ENCODE assay signal across 24 cellular contexts in the genomic region with DNA sequence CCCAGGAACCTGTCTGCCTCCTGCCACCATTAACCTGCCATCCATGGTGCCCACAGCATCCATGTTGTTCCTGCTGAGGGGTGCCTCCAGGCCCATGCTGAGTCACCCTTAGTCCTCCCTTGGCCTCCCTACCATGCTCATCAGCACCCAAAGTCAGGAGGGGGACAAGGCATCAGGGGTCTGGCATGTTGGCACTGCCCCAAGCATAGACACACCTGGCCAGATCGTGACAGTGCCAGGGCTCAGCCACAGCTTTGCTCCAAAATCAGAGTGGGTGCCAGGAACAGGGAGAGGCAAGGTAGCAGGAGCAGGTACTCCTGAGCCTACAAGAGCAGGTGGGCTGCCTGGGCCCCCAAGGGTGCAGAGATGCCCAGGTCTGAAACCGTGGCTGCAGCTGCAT.
"Had no signal": no experiment of that assay in that cellular context is flagged by ENCODE, and none has a peak within 500 bp of the region (broad histone marks: within the 10 kb centered on the region; RNA-seq: fewer than 3 reads in every experiment).

No MANE protein-coding gene starts in this region.

- H3K36me3 ChIP-seq: ascending aorta, breast epithelium, cardiac muscle cell, colonic mucosa, WERI-Rb-1 had no signal

- H3K4me3 ChIP-seq: ascending aorta, breast epithelium, cardiac muscle cell, colonic mucosa had no signal

- H3K9me3 ChIP-seq: ascending aorta, breast epithelium, colonic mucosa had no signal

- H3K27ac ChIP-seq: ascending aorta, breast epithelium, cardiac muscle cell, colonic mucosa, epithelial cell of prostate, WERI-Rb-1 had no signal

- ATAC-seq: activated CD4-positive, CD25-positive, alpha-beta regulatory T cell treated with anti-CD3 and anti-CD28 coated beads, Interleukin-2, amount 50 U/mL, for 24 hours; activated CD8-positive, alpha-beta T cell treated with anti-CD3 and anti-CD28 coated beads for 36 hours; activated T-cell treated with anti-CD3 and anti-CD28 coated beads, Interleukin-2, amount 50 U/mL, for 4 hours; T-helper 17 cell had no signal

- H3K27me3 ChIP-seq: ascending aorta, breast epithelium, cardiac muscle cell, colonic mucosa had no signal

- H3K4me1 ChIP-seq: ascending aorta, breast epithelium, colonic mucosa had no signal

- DNase-seq: activated B cell treated with CpG ODN at 0.5 μM for 24 hours; activated CD4-positive, alpha-beta T cell treated with anti-CD3 and anti-CD28 coated beads for 48 hours; activated CD4-positive, alpha-beta T cell treated with anti-CD3 and anti-CD28 coated beads, Interleukin-2, amount 50 U/mL, for 1 hour; activated CD4-positive, alpha-beta T cell treated with anti-CD3 and anti-CD28 coated beads, Interleukin-2, amount 50 U/mL, for 48 hours; activated CD8-positive, alpha-beta memory T cell treated with anti-CD3 and anti-CD28 coated beads for 24 hours; activated CD8-positive, alpha-beta T cell treated with anti-CD3 and anti-CD28 coated beads for 36 hours; activated effector memory CD4-positive, alpha-beta T cell treated with anti-CD3 and anti-CD28 coated beads, Interleukin-2, amount 50 U/mL, for 16 hours; activated naive CD4-positive, alpha-beta T cell treated with anti-CD3 and anti-CD28 coated beads for 36 hours; activated naive CD8-positive, alpha-beta T cell treated with anti-CD3 and anti-CD28 coated beads for 36 hours; activated T-cell treated with anti-CD3 and anti-CD28 coated beads, Interleukin-2, amount 50 U/mL, for 4 hours; central memory CD4-positive, alpha-beta T cell; cerebellar nuclear complex; colonic mucosa; effector CD8-positive, alpha-beta T cell; foreskin fibroblast; T-helper 1 cell; T-helper 17 cell; T1000; WERI-Rb-1 had no signal
